Comparison of ENCODE assay signal across 8 cellular contexts in the genomic region with DNA sequence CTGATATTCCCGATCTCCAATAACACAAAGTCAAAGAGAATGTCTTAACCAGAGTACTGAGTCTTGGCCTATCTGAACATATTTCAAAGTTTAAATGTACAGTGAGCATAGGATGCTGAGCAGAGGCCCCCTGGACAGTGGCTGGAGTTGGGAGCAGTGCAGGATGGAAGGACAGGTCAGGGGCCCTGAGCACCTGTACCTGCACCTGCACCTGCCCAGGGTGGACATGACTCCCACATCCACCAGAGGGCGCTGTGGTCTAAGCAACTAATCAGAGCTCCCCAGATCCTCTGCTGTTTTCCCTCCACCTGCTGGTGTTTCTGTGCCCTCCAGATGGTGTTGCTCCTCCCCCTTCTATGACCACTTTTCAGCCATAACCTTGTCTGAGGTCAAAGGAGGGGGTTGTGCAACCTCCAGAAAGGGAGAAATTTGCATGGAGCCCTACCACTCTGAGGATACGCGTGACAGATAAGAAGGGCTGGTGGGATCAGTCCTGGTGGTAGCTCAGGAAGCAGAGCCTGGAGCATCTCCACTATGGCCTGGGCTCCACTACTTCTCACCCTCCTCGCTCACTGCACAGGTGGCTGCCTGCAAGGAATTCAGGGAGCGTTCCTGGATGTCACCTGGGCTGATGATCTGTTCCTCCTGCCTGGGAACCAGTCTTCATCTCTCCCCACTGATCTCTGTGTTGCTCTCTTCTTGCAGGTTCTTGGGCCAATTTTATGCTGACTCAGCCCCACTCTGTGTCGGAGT. TPM values are rescaled to one million over a fixed set of nuclear protein-coding genes. Genes with fewer than 3 reads are reported as not detected.
DNase-seq lines count a peak whose midpoint lies in the region; ATAC-seq and TF ChIP-seq lines count a peak whose summit lies in the region.

No MANE protein-coding gene starts in this region.

- no peaks in the 10 kb centered on the region for H3K4me1 ChIP-seq in osteoblast (ENCODE audit: insufficient read depth, low read length)
- H3K4me1 ChIP-seq in upper lobe of right lung: no peaks in the 10 kb centered on the region

- intact Hi-C loops in upper lobe of right lung (cut with DNase I): no loop called here

- no peaks in the 10 kb centered on the region for H3K36me3 ChIP-seq in osteoblast (ENCODE audit: insufficient read depth, low read length)
- no peaks in the 10 kb centered on the region for H3K36me3 ChIP-seq in upper lobe of right lung

- peak; percentile 75 for TF ChIP-seq CTCF in fibroblast of mammary gland (conservative IDR thresholded peaks at IDR 0.05; ENCODE audit: control insufficient read depth, insufficient read depth, low read depth, low read length)
- TF ChIP-seq CTCF in osteoblast (IDR thresholded peaks at IDR 0.05; ENCODE audit: extremely low read depth, low read depth, low read length): peak; percentile 69
- peak; percentile 80 for TF ChIP-seq CTCF in upper lobe of right lung (IDR thresholded peaks at IDR 0.05)

- H3K9me3 ChIP-seq in osteoblast (ENCODE audit: low read depth, low read length) (no peaks in the 10 kb centered on the region), upper lobe of right lung (no peaks in the 10 kb centered on the region)

- no peaks in the 10 kb centered on the region for H3K79me2 ChIP-seq in osteoblast (ENCODE audit: insufficient read depth, low read length)

- DNase-seq in CMK (ENCODE audit: low read depth) (peak; percentile 45), HS-5 (ENCODE audit: low read depth) (peak; percentile 28), NOMO-1 treated with dmso at 0.1 percent for 144 hours (lab: John Stamatoyannopoulos, UW; ENCODE audit: unreplicated experiment) (peak; percentile 56), activated T-cell treated with anti-CD3 and anti-CD28 coated beads for 1 hour (ENCODE audit: low read depth) (peak; percentile 91), fibroblast of mammary gland (ENCODE audit: low read depth) (peak; percentile 57), osteoblast (ENCODE audit: insufficient read length, low spot score, missing footprints) (peak; percentile 31), upper lobe of right lung (peak; percentile 83)

- peak; percentile 76 for ATAC-seq in GM19395 (IDR thresholded peaks at IDR 0.05; ENCODE audit: unreplicated experiment)
- peak; percentile 96 for ATAC-seq in upper lobe of right lung

- no peaks in the 10 kb centered on the region for H4K20me1 ChIP-seq in osteoblast (ENCODE audit: insufficient read depth, low read length)

- H3K27ac ChIP-seq in osteoblast (ENCODE audit: low read depth, low read length) (no peak overlapping the region), upper lobe of right lung (no peak overlapping the region)

- H3K4me3 ChIP-seq in fibroblast of mammary gland (ENCODE audit: control insufficient read depth, low read depth, low read length): no peak overlapping the region
- H3K4me3 ChIP-seq in osteoblast (ENCODE audit: insufficient read depth, low read length): no peak overlapping the region
- no peak overlapping the region for H3K4me3 ChIP-seq in upper lobe of right lung

- no peak overlapping the region for H2AFZ ChIP-seq in osteoblast (ENCODE audit: low read length)

- no peak overlapping the region for H3K4me2 ChIP-seq in osteoblast (ENCODE audit: insufficient read depth, low read length)

- H3K27me3 ChIP-seq in osteoblast (ENCODE audit: insufficient read depth, low read length): no peaks in the 10 kb centered on the region
- peaks cover 37% of the 10 kb centered on the region for H3K27me3 ChIP-seq in upper lobe of right lung

RNA-seq across cellular contexts. Expression of gene VPREB1, which starts 49.1 kb away (rescaled TPM):
- not detected in 2 replicates for total RNA-seq in osteoblast
- total RNA-seq in upper lobe of right lung: not detected

Comparison
In these comparisons a context has a peak if more than half of its experiments do, and no peak if none do; other contexts are left out.
1. DNase-seq: peak in every context shown above with its lines; median percentile 91 in activated T-cell treated with anti-CD3 and anti-CD28 coated beads for 1 hour; 83 in upper lobe of right lung; 57 in fibroblast of mammary gland; 56 in NOMO-1 treated with dmso at 0.1 percent for 144 hours; 45 in CMK; 31 in osteoblast; 28 in HS-5.